In the genomic region with DNA sequence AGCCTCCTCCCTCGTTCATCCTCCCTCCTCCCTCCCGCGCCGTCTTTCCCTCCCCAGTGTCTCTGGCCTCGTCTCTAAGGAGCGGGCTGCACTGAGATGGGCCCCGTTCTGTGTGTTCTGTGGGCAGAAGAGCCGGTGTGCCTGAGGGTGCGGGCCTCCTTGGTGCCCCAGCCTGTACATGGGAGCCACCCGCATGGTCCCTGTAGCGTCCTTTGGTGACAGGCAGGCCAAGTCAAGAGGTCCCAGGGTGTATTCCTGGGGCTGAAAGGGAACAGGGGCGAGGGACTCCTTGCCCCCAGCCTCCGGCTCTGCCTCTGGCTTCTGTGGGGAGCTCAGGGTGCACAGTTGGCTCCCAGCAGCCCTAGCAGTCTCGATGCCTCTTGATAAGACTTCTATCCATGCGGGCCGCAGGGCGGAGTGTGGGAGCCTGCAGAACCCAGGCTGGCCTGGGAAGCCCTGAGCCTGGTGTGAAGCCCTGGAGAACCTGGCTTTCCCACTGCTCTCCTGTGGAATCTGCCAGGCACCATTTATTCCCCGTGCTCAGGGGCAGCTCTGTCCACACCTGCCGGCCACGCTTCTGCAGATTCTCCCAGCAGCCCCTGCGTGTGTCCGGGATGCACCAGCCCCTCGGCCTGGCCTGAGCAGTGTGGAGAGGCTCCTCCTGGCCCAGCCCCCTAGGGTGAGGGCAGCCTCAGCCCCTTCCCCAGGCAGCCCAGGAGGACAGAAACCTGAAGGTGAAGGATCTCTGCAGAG, we compare ENCODE assay signal across 1 cellular context.
TF ChIP-seq lines count a peak whose summit lies in the region.

No MANE protein-coding gene starts in this region.

TF ChIP-seq in WTC11, 78 proteins besides CTCF, POLR2A, EP300 and RAD21 (continued from another document):
- TF ChIP-seq, protein P1, sequence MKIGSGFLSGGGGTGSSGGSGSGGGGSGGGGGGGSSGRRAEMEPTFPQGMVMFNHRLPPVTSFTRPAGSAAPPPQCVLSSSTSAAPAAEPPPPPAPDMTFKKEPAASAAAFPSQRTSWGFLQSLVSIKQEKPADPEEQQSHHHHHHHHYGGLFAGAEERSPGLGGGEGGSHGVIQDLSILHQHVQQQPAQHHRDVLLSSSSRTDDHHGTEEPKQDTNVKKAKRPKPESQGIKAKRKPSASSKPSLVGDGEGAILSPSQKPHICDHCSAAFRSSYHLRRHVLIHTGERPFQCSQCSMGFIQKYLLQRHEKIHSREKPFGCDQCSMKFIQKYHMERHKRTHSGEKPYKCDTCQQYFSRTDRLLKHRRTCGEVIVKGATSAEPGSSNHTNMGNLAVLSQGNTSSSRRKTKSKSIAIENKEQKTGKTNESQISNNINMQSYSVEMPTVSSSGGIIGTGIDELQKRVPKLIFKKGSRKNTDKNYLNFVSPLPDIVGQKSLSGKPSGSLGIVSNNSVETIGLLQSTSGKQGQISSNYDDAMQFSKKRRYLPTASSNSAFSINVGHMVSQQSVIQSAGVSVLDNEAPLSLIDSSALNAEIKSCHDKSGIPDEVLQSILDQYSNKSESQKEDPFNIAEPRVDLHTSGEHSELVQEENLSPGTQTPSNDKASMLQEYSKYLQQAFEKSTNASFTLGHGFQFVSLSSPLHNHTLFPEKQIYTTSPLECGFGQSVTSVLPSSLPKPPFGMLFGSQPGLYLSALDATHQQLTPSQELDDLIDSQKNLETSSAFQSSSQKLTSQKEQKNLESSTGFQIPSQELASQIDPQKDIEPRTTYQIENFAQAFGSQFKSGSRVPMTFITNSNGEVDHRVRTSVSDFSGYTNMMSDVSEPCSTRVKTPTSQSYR (CRISPR knock-in tag; IDR thresholded peaks at IDR 0.05), result no peak
- no peak for TF ChIP-seq ZNF138 (CRISPR knock-in tag; conservative IDR thresholded peaks at IDR 0.05)
- no peak for TF ChIP-seq ZNF423 (CRISPR knock-in tag; IDR thresholded peaks at IDR 0.05)
- TF ChIP-seq ZNF232 (CRISPR knock-in tag; IDR thresholded peaks at IDR 0.05), result no peak
- TF ChIP-seq GABPB1 (CRISPR knock-in tag; IDR thresholded peaks at IDR 0.05), result no peak
- TF ChIP-seq ETV6 (CRISPR knock-in tag; IDR thresholded peaks at IDR 0.05), result no peak
- TF ChIP-seq MYBL2 (CRISPR knock-in tag; IDR thresholded peaks at IDR 0.05), result no peak
- TF ChIP-seq, protein P2, sequence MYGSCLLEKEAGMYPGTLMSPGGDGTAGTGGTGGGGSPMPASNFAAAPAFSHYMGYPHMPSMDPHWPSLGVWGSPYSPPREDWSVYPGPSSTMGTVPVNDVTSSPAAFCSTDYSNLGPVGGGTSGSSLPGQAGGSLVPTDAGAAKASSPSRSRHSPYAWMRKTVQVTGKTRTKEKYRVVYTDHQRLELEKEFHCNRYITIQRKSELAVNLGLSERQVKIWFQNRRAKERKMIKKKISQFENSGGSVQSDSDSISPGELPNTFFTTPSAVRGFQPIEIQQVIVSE (CRISPR knock-in tag; IDR thresholded peaks at IDR 0.05; ENCODE audit: borderline replicate concordance), result no peak
- TF ChIP-seq, protein P3, sequence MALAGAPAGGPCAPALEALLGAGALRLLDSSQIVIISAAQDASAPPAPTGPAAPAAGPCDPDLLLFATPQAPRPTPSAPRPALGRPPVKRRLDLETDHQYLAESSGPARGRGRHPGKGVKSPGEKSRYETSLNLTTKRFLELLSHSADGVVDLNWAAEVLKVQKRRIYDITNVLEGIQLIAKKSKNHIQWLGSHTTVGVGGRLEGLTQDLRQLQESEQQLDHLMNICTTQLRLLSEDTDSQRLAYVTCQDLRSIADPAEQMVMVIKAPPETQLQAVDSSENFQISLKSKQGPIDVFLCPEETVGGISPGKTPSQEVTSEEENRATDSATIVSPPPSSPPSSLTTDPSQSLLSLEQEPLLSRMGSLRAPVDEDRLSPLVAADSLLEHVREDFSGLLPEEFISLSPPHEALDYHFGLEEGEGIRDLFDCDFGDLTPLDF (CRISPR knock-in tag; IDR thresholded peaks at IDR 0.05), result no peak
- TF ChIP-seq, protein P4, sequence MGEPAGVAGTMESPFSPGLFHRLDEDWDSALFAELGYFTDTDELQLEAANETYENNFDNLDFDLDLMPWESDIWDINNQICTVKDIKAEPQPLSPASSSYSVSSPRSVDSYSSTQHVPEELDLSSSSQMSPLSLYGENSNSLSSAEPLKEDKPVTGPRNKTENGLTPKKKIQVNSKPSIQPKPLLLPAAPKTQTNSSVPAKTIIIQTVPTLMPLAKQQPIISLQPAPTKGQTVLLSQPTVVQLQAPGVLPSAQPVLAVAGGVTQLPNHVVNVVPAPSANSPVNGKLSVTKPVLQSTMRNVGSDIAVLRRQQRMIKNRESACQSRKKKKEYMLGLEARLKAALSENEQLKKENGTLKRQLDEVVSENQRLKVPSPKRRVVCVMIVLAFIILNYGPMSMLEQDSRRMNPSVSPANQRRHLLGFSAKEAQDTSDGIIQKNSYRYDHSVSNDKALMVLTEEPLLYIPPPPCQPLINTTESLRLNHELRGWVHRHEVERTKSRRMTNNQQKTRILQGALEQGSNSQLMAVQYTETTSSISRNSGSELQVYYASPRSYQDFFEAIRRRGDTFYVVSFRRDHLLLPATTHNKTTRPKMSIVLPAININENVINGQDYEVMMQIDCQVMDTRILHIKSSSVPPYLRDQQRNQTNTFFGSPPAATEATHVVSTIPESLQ (CRISPR knock-in tag; IDR thresholded peaks at IDR 0.05), result no peak
- no peak for TF ChIP-seq ZNF121 (CRISPR knock-in tag; IDR thresholded peaks at IDR 0.05)
